ENCODE assay signal across 8 cellular contexts in genomic region chr11:74726547-74727182, GRCh38. TPM values are rescaled to one million over a fixed set of nuclear protein-coding genes. Genes with fewer than 3 reads are reported as not detected.
A peak's percentile ranks its signal among the peaks of the same experiment; 100 is the strongest.
DNase-seq lines count a peak whose midpoint lies in the region; ATAC-seq, FAIRE-seq and TF ChIP-seq lines count a peak whose summit lies in the region.

No MANE protein-coding gene starts in this region.

- H3K36me3 Mint-ChIP-seq in activated T-helper 17 cell treated with anti-CD3 and anti-CD28 coated beads, Interleukin-2, amount 50 U/mL, for 72 hours (ENCODE audit: low read depth), result no peaks in the 10 kb centered on the region
- H3K36me3 Mint-ChIP-seq in type B pancreatic cell, result no peaks in the 10 kb centered on the region

- peaks cover 21% of the 10 kb centered on the region for H3K27me3 Mint-ChIP-seq in activated T-helper 17 cell treated with anti-CD3 and anti-CD28 coated beads, Interleukin-2, amount 50 U/mL, for 72 hours
- peaks cover 79% of the 10 kb centered on the region for H3K27me3 Mint-ChIP-seq in type B pancreatic cell

- no peak overlapping the region for H3K27ac Mint-ChIP-seq in activated T-helper 17 cell treated with anti-CD3 and anti-CD28 coated beads, Interleukin-2, amount 50 U/mL, for 72 hours
- no peak overlapping the region for H3K27ac Mint-ChIP-seq in type B pancreatic cell

- no peaks in the 10 kb centered on the region for H3K9me3 Mint-ChIP-seq in activated T-helper 17 cell treated with anti-CD3 and anti-CD28 coated beads, Interleukin-2, amount 50 U/mL, for 72 hours
- H3K9me3 Mint-ChIP-seq in type B pancreatic cell, result no peaks in the 10 kb centered on the region

- DNase-seq in COLO668 (lab: John Stamatoyannopoulos, UW; ENCODE audit: unreplicated experiment), result peak; percentile 80
- DNase-seq in Jurkat, Clone E6-1 (ENCODE audit: low read depth, low spot score), result peak; percentile 29
- DNase-seq in RCC 7860 (ENCODE audit: low spot score), result peak; percentile 37
- DNase-seq in foreskin fibroblast, result peak; percentile 65 to 88
- DNase-seq in nucleus accumbens (lab: John Stamatoyannopoulos, UW), result peak in 49 of 56 donors; percentile 20 to 84 (median 51)
- DNase-seq in type B pancreatic cell (ENCODE audit: extremely low spot score, unreplicated experiment), result no peak

- no peak for FAIRE-seq in RCC 7860 (lab: Jason Lieb, UNC)

- H3K4me1 Mint-ChIP-seq in activated T-helper 17 cell treated with anti-CD3 and anti-CD28 coated beads, Interleukin-2, amount 50 U/mL, for 72 hours, result no peaks in the 10 kb centered on the region
- H3K4me1 Mint-ChIP-seq in type B pancreatic cell (ENCODE audit: unreplicated experiment), result no peaks in the 10 kb centered on the region

- no peak overlapping the region for H3K4me3 ChIP-seq in Jurkat, Clone E6-1 (ENCODE audit: low read length)
- H3K4me3 ChIP-seq in foreskin fibroblast (ENCODE audit: low read depth in 1 of 2, low read length in 2 of 2), result no peak overlapping the region

- TF ChIP-seq CTCF in foreskin fibroblast (IDR thresholded peaks at IDR 0.05; ENCODE audit: low read depth, low read length) (peak; percentile 98), type B pancreatic cell (conservative IDR thresholded peaks at IDR 0.05) (peak; percentile 87)

- peak; percentile 96 for ATAC-seq in GM19463 (IDR thresholded peaks at IDR 0.05; ENCODE audit: unreplicated experiment)
- peak; percentile 94 for ATAC-seq in activated T-helper 17 cell treated with anti-CD3 and anti-CD28 coated beads, Interleukin-2, amount 50 U/mL, for 72 hours (replicated peaks)

- H3K4me3 Mint-ChIP-seq in activated T-helper 17 cell treated with anti-CD3 and anti-CD28 coated beads, Interleukin-2, amount 50 U/mL, for 72 hours, result no peak overlapping the region
- H3K4me3 Mint-ChIP-seq in type B pancreatic cell, result peak overlapping the region; percentile 16

RNA-seq across cellular contexts. Expression of gene CHRDL2, which starts 4.6 kb away (rescaled TPM):
- polyA plus RNA-seq in Jurkat, Clone E6-1 (2012; ENCODE audit: insufficient read depth, insufficient read length), result not detected
- total RNA-seq in activated T-helper 17 cell treated with anti-CD3 and anti-CD28 coated beads, Interleukin-2, amount 50 U/mL, for 72 hours, result not detected
- 1.4 TPM in 1 of 2 replicates, not detected in the other for total RNA-seq in type B pancreatic cell (ENCODE audit: low replicate concordance)

RNA-seq across cellular contexts. Expression of gene RNF169, which starts 22.0 kb away (rescaled TPM):
- polyA plus RNA-seq in Jurkat, Clone E6-1 (2012; ENCODE audit: insufficient read depth, insufficient read length), result 10.5 TPM
- total RNA-seq in activated T-helper 17 cell treated with anti-CD3 and anti-CD28 coated beads, Interleukin-2, amount 50 U/mL, for 72 hours, result 10 to 100 TPM; 14.6 to 15.8 TPM
- total RNA-seq in type B pancreatic cell (ENCODE audit: low replicate concordance), result 16.8 and 18.8 TPM in 2 replicates
